ENCODE assay signal across 17 cellular contexts in genomic region chr11:69326622-69327219, GRCh38. TPM values are rescaled to one million over a fixed set of nuclear protein-coding genes. Genes with fewer than 3 reads are reported as not detected.
A peak's percentile ranks its signal among the peaks of the same experiment; 100 is the strongest.
DNase-seq lines count a peak whose midpoint lies in the region; ATAC-seq and TF ChIP-seq lines count a peak whose summit lies in the region.
"Had no signal": no experiment of that assay in that cellular context is flagged by ENCODE, and none has a peak within 500 bp of the region (broad histone marks: within the 10 kb centered on the region; RNA-seq: fewer than 3 reads in every experiment).

No MANE protein-coding gene starts in this region.

- WGBS in body of pancreas, 2 donors: 64 to 65% methylated on average over 7 of the region's 7 CpGs

- TF ChIP-seq CTCF in body of pancreas (IDR thresholded peaks at IDR 0.05) (no peak), upper lobe of right lung (IDR thresholded peaks at IDR 0.05) (no peak), right atrium auricular region (IDR thresholded peaks at IDR 0.05) (no peak)

- H3K36me3 ChIP-seq in body of pancreas (replicated peaks in 1 of 2; ENCODE audit: insufficient read depth in 1 of 2, low read depth in 2 of 2) (no peaks in the 10 kb centered on the region), upper lobe of right lung (no peaks in the 10 kb centered on the region), right atrium auricular region (no peaks in the 10 kb centered on the region)
- H3K36me3 ChIP-seq: BLaER1, HAP-1 had no signal

- intact Hi-C loops in body of pancreas (cut with DNase I): no loop called here
- intact Hi-C loops in upper lobe of right lung (cut with DNase I): no loop called here

- peak; percentile 17 for DNase-seq in activated CD8-positive, alpha-beta memory T cell treated with anti-CD3 and anti-CD28 coated beads for 24 hours
- no peak for DNase-seq in activated CD8-positive, alpha-beta memory T cell treated with anti-CD3 and anti-CD28 coated beads, Interleukin-2, amount 50 U/mL, for 4 hours
- DNase-seq in body of pancreas (peak in 3 of 4 donors; percentile 11 to 33 (median 14)), mesenteric fat pad (ENCODE audit: low spot score) (peak; percentile 9), upper lobe of right lung (peak; percentile 17), right atrium auricular region (ENCODE audit: low spot score) (no peak), NCI-H345 (lab: John Stamatoyannopoulos, UW) (no peak)
- DNase-seq: NCI-H1417 treated with DMSO at 0.1 percent for 48 hours; NCI-H1930; NCI-H446; NK-92 treated with Interleukin-12 subunit alpha and Interleukin-12 subunit beta, amount 100 ng/mL, for 24 hours had no signal

- H3K4me3 ChIP-seq in body of pancreas (no peak overlapping the region), upper lobe of right lung (no peak overlapping the region), right atrium auricular region (no peak overlapping the region)
- H3K4me3 ChIP-seq: BLaER1, HAP-1, K562 had no signal

- no peaks in the 10 kb centered on the region for H3K27me3 ChIP-seq in body of pancreas
- H3K27me3 ChIP-seq in upper lobe of right lung: no peaks in the 10 kb centered on the region
- H3K27me3 ChIP-seq in right atrium auricular region: no peaks in the 10 kb centered on the region
- H3K27me3 ChIP-seq: BLaER1 had no signal

- ATAC-seq in body of pancreas (peak; percentile 78), upper lobe of right lung (no peak), HG02938 (IDR thresholded peaks at IDR 0.05; ENCODE audit: unreplicated experiment) (no peak)
- ATAC-seq: CD8-positive, alpha-beta T cell; K562 had no signal

- H3K4me1 ChIP-seq in body of pancreas (peaks cover 4% of the 10 kb centered on the region), upper lobe of right lung (no peaks in the 10 kb centered on the region), right atrium auricular region (no peaks in the 10 kb centered on the region)
- H3K4me1 ChIP-seq: BLaER1, HAP-1 had no signal

- H3K9me3 ChIP-seq in body of pancreas (no peaks in the 10 kb centered on the region), upper lobe of right lung (no peaks in the 10 kb centered on the region), right atrium auricular region (no peaks in the 10 kb centered on the region)
- H3K9me3 ChIP-seq: HAP-1 had no signal

- TF ChIP-seq POLR2A in body of pancreas (IDR thresholded peaks at IDR 0.05): no peak

- H3K27ac ChIP-seq in body of pancreas: peak overlapping the region; percentile 8 to 63 (median 52)
- H3K27ac ChIP-seq in upper lobe of right lung: no peak overlapping the region
- H3K27ac ChIP-seq in right atrium auricular region: no peak overlapping the region
- H3K27ac ChIP-seq: RWPE1 had no signal

RNA-seq across cellular contexts. Expression of gene MYEOV, which starts 32.8 kb away (rescaled TPM):
- total RNA-seq in body of pancreas (1 to 10 TPM; 2.3 to 7.0 TPM), mesenteric fat pad (31.4 TPM), upper lobe of right lung (0.23 TPM), right atrium auricular region (under 1 TPM in 1 of 2 donors, not detected in 1; 0.12 TPM)

Comparison
In these comparisons a context has a peak if more than half of its experiments do, and no peak if none do; other contexts are left out.
1. DNase-seq: peak in activated CD8-positive, alpha-beta memory T cell treated with anti-CD3 and anti-CD28 coated beads for 24 hours (single experiment), body of pancreas (3 of 4), mesenteric fat pad (single experiment) and upper lobe of right lung (single experiment); none in activated CD8-positive, alpha-beta memory T cell treated with anti-CD3 and anti-CD28 coated beads, Interleukin-2, amount 50 U/mL, for 4 hours (single experiment), right atrium auricular region (single experiment) and NCI-H345 (single experiment).
2. H3K27ac ChIP-seq: peak in body of pancreas (4 of 4); none in upper lobe of right lung (single experiment) and right atrium auricular region (0 of 2).